Comparison of ENCODE assay signal across 13 cellular contexts in the genomic region with DNA sequence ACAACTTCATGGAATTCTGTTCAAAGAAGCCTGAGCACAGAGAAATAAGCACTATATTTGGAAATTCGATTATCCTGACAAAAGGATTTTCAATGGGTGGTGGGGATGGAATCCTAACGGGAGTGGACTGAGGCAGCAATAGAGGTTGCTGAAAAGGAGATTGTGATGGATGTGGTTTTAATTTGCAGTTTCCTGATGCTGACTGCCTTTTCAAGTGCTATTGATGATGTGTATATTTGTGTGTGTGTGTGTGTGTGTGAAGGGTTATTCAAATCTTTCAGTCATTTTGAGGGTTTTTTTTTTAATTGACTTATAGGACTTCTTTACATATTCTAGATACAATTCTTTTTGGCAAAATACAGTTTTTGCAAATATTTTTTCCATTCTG.
"Had no signal": no experiment of that assay in that cellular context is flagged by ENCODE, and none has a peak within 500 bp of the region (broad histone marks: within the 10 kb centered on the region; RNA-seq: fewer than 3 reads in every experiment).

No MANE protein-coding gene starts in this region.

- H3K27ac ChIP-seq: colonic mucosa, ovary, sigmoid colon, testis, VCaP had no signal

- H3K36me3 ChIP-seq: colonic mucosa, ovary, sigmoid colon had no signal

- H3K9me3 ChIP-seq: colonic mucosa, ovary, testis had no signal

- H3K27me3 ChIP-seq: colonic mucosa, ovary, sigmoid colon, testis had no signal

- H3K27me3 Mint-ChIP-seq: activated CD4-positive, alpha-beta memory T cell treated with anti-CD3 and anti-CD28 coated beads, Interleukin-2, amount 10 ng/mL, durations not matched to agents 7 days and 5 days had no signal

- H3K4me1 ChIP-seq: colonic mucosa, sigmoid colon, testis had no signal

- H3K4me3 Mint-ChIP-seq: activated CD4-positive, alpha-beta memory T cell treated with anti-CD3 and anti-CD28 coated beads, Interleukin-2, amount 10 ng/mL, durations not matched to agents 7 days and 5 days; activated CD4-positive, alpha-beta T cell treated with anti-CD3 and anti-CD28 coated beads for 36 hours; activated T-cell treated with anti-CD3 and anti-CD28 coated beads, Interleukin-2, amount 50 U/mL, for 72 hours; stimulated activated naive CD8-positive, alpha-beta T cell treated with anti-CD3 and anti-CD28 coated beads, Interleukin-15, amount 100 ng/mL, for 72 hours had no signal

- H3K9me3 Mint-ChIP-seq: activated CD4-positive, alpha-beta memory T cell treated with anti-CD3 and anti-CD28 coated beads, Interleukin-2, amount 10 ng/mL, durations not matched to agents 7 days and 5 days had no signal

- H3K4me3 ChIP-seq: colonic mucosa, ovary, sigmoid colon, testis had no signal

- DNase-seq: activated CD4-positive, alpha-beta memory T cell treated with anti-CD3 and anti-CD28 coated beads, Interleukin-2, amount 10 ng/mL, durations not matched to agents 7 days and 5 days; activated CD4-positive, alpha-beta T cell treated with anti-CD3 and anti-CD28 coated beads for 36 hours; activated T-cell treated with anti-CD3 and anti-CD28 coated beads, Interleukin-2, amount 50 U/mL, for 72 hours; colonic mucosa; effector CD4-positive, alpha-beta T cell; glutamatergic neuron; ovary; sigmoid colon; stimulated activated CD4-positive, alpha-beta T cell treated with anti-CD3 and anti-CD28 coated beads, Interleukin-15, amount 100 ng/mL, for 24 hours; stimulated activated CD4-positive, alpha-beta T cell treated with anti-CD3 and anti-CD28 coated beads, Interleukin-4, amount 100 ng/mL, for 24 hours; stimulated activated naive CD8-positive, alpha-beta T cell treated with anti-CD3 and anti-CD28 coated beads, Interleukin-15, amount 100 ng/mL, for 72 hours; testis had no signal

- H3K27ac Mint-ChIP-seq: activated CD4-positive, alpha-beta memory T cell treated with anti-CD3 and anti-CD28 coated beads, Interleukin-2, amount 10 ng/mL, durations not matched to agents 7 days and 5 days; activated CD4-positive, alpha-beta T cell treated with anti-CD3 and anti-CD28 coated beads for 36 hours; activated T-cell treated with anti-CD3 and anti-CD28 coated beads, Interleukin-2, amount 50 U/mL, for 72 hours; stimulated activated naive CD8-positive, alpha-beta T cell treated with anti-CD3 and anti-CD28 coated beads, Interleukin-15, amount 100 ng/mL, for 72 hours had no signal

- H3K4me1 Mint-ChIP-seq: activated CD4-positive, alpha-beta T cell treated with anti-CD3 and anti-CD28 coated beads for 36 hours; stimulated activated naive CD8-positive, alpha-beta T cell treated with anti-CD3 and anti-CD28 coated beads, Interleukin-15, amount 100 ng/mL, for 72 hours had no signal

- ATAC-seq: activated CD4-positive, alpha-beta T cell treated with anti-CD3 and anti-CD28 coated beads for 36 hours; activated T-cell treated with anti-CD3 and anti-CD28 coated beads, Interleukin-2, amount 50 U/mL, for 72 hours; stimulated activated naive CD8-positive, alpha-beta T cell treated with anti-CD3 and anti-CD28 coated beads, Interleukin-15, amount 100 ng/mL, for 72 hours had no signal
